ENCODE assay signal across 22 cellular contexts in the genomic region with DNA sequence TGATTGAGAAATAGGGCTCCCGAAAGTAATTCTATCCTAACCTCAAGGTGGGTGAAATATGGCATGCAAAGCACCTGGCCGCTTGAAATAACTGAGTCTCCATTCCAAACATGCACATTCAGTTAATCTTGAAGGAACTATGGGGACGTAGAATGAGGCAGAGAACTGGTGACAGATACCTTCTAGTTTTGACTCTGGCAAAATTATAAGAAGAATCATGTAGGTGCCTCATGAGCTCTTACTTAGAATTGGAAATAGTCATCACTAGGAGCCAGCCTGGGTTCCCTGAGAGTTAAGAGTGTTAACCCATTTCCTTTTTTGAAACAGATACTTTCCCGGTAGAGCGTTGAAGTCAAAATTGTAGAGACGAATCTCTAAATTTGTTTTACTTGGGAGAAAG. TPM values are rescaled to one million over a fixed set of nuclear protein-coding genes. Genes with fewer than 3 reads are reported as not detected.
A peak's percentile ranks its signal among the peaks of the same experiment; 100 is the strongest.
DNase-seq lines count a peak whose midpoint lies in the region; ATAC-seq and TF ChIP-seq lines count a peak whose summit lies in the region.
"Had no signal": no experiment of that assay in that cellular context is flagged by ENCODE, and none has a peak within 500 bp of the region (broad histone marks: within the 10 kb centered on the region; RNA-seq: fewer than 3 reads in every experiment).

No MANE protein-coding gene starts in this region.

- peak overlapping the region; percentile 82 for H3K27ac ChIP-seq in left ventricle myocardium inferior (replicated peaks)
- H3K27ac ChIP-seq in psoas muscle = peak overlapping the region; percentile 69
- peak overlapping the region; percentile 19 for H3K27ac ChIP-seq in subcutaneous abdominal adipose tissue (ENCODE audit: low read depth, low read length)
- H3K27ac ChIP-seq: 22Rv1, C4-2B, HL-60 had no signal

- H3K4me3 ChIP-seq in left ventricle myocardium inferior (no peak overlapping the region), psoas muscle (no peak overlapping the region), subcutaneous abdominal adipose tissue (ENCODE audit: low read depth in 1 of 5, low read length in 5 of 5) (no peak overlapping the region)

- ATAC-seq in Right ventricle myocardium superior (ENCODE audit: poor library complexity) (no peak), psoas muscle (no peak)
- ATAC-seq: CD8-positive, alpha-beta T cell; PC-3 had no signal

- intact Hi-C loops in left ventricle myocardium inferior (cut with micrococcal nuclease) (no loop called here), Right ventricle myocardium superior (cut with DNase I) (no loop called here), psoas muscle (cut with DNase I) (no loop called here)

- H3K9ac ChIP-seq in subcutaneous abdominal adipose tissue (ENCODE audit: low read length in 5 of 5) = no peak overlapping the region

- 28 to 56% (median 35%) methylated on average over 6 of the region's 6 CpGs for WGBS in psoas muscle, 3 donors

- H3K4me1 ChIP-seq in left ventricle myocardium inferior (peaks cover 40% of the 10 kb centered on the region), psoas muscle (peaks cover 32% of the 10 kb centered on the region), subcutaneous abdominal adipose tissue (ENCODE audit: control insufficient read depth in 5 of 5, insufficient read depth in 5 of 5, low read length in 5 of 5) (peaks cover 0 to 16% (median 13%) of the 10 kb centered on the region in 5 donors)

- H3K36me3 ChIP-seq in left ventricle myocardium inferior (peaks cover 8% of the 10 kb centered on the region), psoas muscle (ENCODE audit: insufficient read depth in 1 of 2, low read depth in 1 of 2) (peaks cover 4 to 10% of the 10 kb centered on the region in 2 donors), subcutaneous abdominal adipose tissue (ENCODE audit: control insufficient read depth in 5 of 5, insufficient read depth in 5 of 5, low read length in 5 of 5) (peaks cover 5 to 12% (median 9%) of the 10 kb centered on the region in 5 donors)

- no peaks in the 10 kb centered on the region for H3K9me3 ChIP-seq in left ventricle myocardium inferior (replicated peaks)
- H3K9me3 ChIP-seq in psoas muscle = no peaks in the 10 kb centered on the region
- no peaks in the 10 kb centered on the region for H3K9me3 ChIP-seq in subcutaneous abdominal adipose tissue (ENCODE audit: control insufficient read depth in 5 of 5, low read length in 5 of 5)

- H3K27me3 ChIP-seq in left ventricle myocardium inferior (ENCODE audit: low read depth) = no peaks in the 10 kb centered on the region
- H3K27me3 ChIP-seq in psoas muscle (ENCODE audit: insufficient read depth in 3 of 3, low read length in 2 of 3) = no peaks in the 10 kb centered on the region
- H3K27me3 ChIP-seq in subcutaneous abdominal adipose tissue (ENCODE audit: control insufficient read depth in 5 of 5, insufficient read depth in 4 of 5, low read length in 5 of 5) = no peaks in the 10 kb centered on the region

- no peak for TF ChIP-seq CTCF in left ventricle myocardium inferior (IDR thresholded peaks at IDR 0.05; ENCODE audit: borderline replicate concordance)
- no peak for TF ChIP-seq CTCF in psoas muscle (IDR thresholded peaks at IDR 0.05)

- DNase-seq in DMS 273 (lab: John Stamatoyannopoulos, UW; ENCODE audit: unreplicated experiment) (peak; percentile 14), DMS 273 treated with DMSO at 0.1 percent for 48 hours (lab: John Stamatoyannopoulos, UW) (no peak), left ventricle myocardium inferior (no peak), Right ventricle myocardium superior (no peak), psoas muscle (no peak), NCI-H2196 treated with DMSO at 0.1 percent for 48 hours (lab: John Stamatoyannopoulos, UW; ENCODE audit: unreplicated experiment) (no peak), COLO829 (ENCODE audit: low spot score) (no peak)
- DNase-seq: CD8-positive, alpha-beta T cell; DMS153; DND-41; H7; NCI-H1048; NCI-H1694; NCI-H2029 treated with DMSO at 0.1 percent for 48 hours; NCI-H446; NCI-H774; NK-92 treated with Interleukin-12 subunit alpha and Interleukin-12 subunit beta, amount 100 ng/mL, for 24 hours; PC-3 had no signal

RNA-seq across cellular contexts. Expression of gene RPF2, which starts 49.3 kb away (rescaled TPM):
- 23.9 TPM for total RNA-seq in left ventricle myocardium inferior
- total RNA-seq in Right ventricle myocardium superior = 24.9 TPM
- total RNA-seq in psoas muscle = 10 to 100 TPM; 28.9 to 50.5 (median 43.2) TPM
- 10 to 100 TPM; 35.1 to 67.7 (median 54.4) TPM for polyA plus RNA-seq in psoas muscle

RNA-seq across cellular contexts. Expression of gene SLC16A10, which starts 56.2 kb away (rescaled TPM):
- total RNA-seq in left ventricle myocardium inferior = 4.5 TPM
- 8.6 TPM for total RNA-seq in Right ventricle myocardium superior
- 100 to 1,000 TPM in 1 of 4 donors, 10 to 100 TPM in 3; 33.9 to 106 (median 56.1) TPM for total RNA-seq in psoas muscle
- 10 to 100 TPM; 13.9 to 50.3 (median 39.3) TPM for polyA plus RNA-seq in psoas muscle

Comparison
In these comparisons a context has a peak if more than half of its experiments do, and no peak if none do; other contexts are left out.
1. H3K27ac ChIP-seq: peak in every context shown above with its lines; median percentile 82 in left ventricle myocardium inferior; 69 in psoas muscle; 19 in subcutaneous abdominal adipose tissue.